In genomic region chr6:105568751-105569150, GRCh38 we compare ENCODE assay signal across 31 cellular contexts.
"Had no signal": no experiment of that assay in that cellular context is flagged by ENCODE, and none has a peak within 500 bp of the region (broad histone marks: within the 10 kb centered on the region; RNA-seq: fewer than 3 reads in every experiment).

No MANE protein-coding gene starts in this region.

- H3K4me3 ChIP-seq: ascending aorta, cardiac muscle cell had no signal

- ATAC-seq: activated CD4-positive, alpha-beta T cell treated with anti-CD3 and anti-CD28 coated beads for 36 hours; activated CD4-positive, CD25-positive, alpha-beta regulatory T cell treated with anti-CD3 and anti-CD28 coated beads, Interleukin-2, amount 50 U/mL, for 24 hours; activated CD8-positive, alpha-beta memory T cell treated with anti-CD3 and anti-CD28 coated beads, Interleukin-2, amount 10 ng/mL, durations not matched to agents 7 days and 5 days; activated CD8-positive, alpha-beta T cell treated with anti-CD3 and anti-CD28 coated beads, Interleukin-2, amount 10 ng/mL, durations not matched to agents 7 days and 5 days; activated naive CD8-positive, alpha-beta T cell treated with anti-CD3 and anti-CD28 coated beads, Interleukin-2, amount 50 U/mL, for 24 hours; WTC11 had no signal

- H3K4me1 ChIP-seq: ascending aorta had no signal

- H3K9me3 ChIP-seq: ascending aorta had no signal

- H3K27me3 ChIP-seq: ascending aorta, cardiac muscle cell had no signal

- H3K36me3 ChIP-seq: ascending aorta, cardiac muscle cell, WERI-Rb-1 had no signal

- H3K27ac ChIP-seq: ascending aorta, cardiac muscle cell, WERI-Rb-1 had no signal

- DNase-seq: activated CD4-positive, alpha-beta memory T cell treated with anti-CD3 and anti-CD28 coated beads, Interleukin-2, amount 10 ng/mL, durations not matched to agents 7 days and 5 days; activated CD4-positive, alpha-beta T cell treated with anti-CD3 and anti-CD28 coated beads for 1 hour; activated CD4-positive, alpha-beta T cell treated with anti-CD3 and anti-CD28 coated beads for 36 hours; activated CD4-positive, alpha-beta T cell treated with anti-CD3 and anti-CD28 coated beads for 48 hours; activated CD4-positive, alpha-beta T cell treated with anti-CD3 and anti-CD28 coated beads, Interleukin-2, amount 10 ng/mL, durations not matched to agents 7 days and 5 days; activated CD4-positive, alpha-beta T cell treated with anti-CD3 and anti-CD28 coated beads, Interleukin-2, amount 50 U/mL, for 48 hours; activated CD4-positive, CD25-positive, alpha-beta regulatory T cell; activated CD8-positive, alpha-beta memory T cell treated with anti-CD3 and anti-CD28 coated beads for 24 hours; activated CD8-positive, alpha-beta memory T cell treated with anti-CD3 and anti-CD28 coated beads, Interleukin-2, amount 10 ng/mL, durations not matched to agents 7 days and 5 days; activated CD8-positive, alpha-beta memory T cell treated with anti-CD3 and anti-CD28 coated beads, Interleukin-2, amount 50 U/mL, for 48 hours; activated CD8-positive, alpha-beta T cell treated with anti-CD3 and anti-CD28 coated beads, Interleukin-2, amount 10 ng/mL, durations not matched to agents 7 days and 5 days; activated effector memory CD4-positive, alpha-beta T cell treated with Interleukin-2 at 50 U/mL for 16 hours; activated gamma-delta T cell; activated naive CD4-positive, alpha-beta T cell treated with anti-CD3 and anti-CD28 coated beads, Interleukin-2, amount 10 ng/mL, durations not matched to agents 7 days and 5 days; activated naive CD4-positive, alpha-beta T cell treated with Interleukin-2 at 50 U/mL for 16 hours; activated naive CD8-positive, alpha-beta T cell treated with anti-CD3 and anti-CD28 coated beads, Interleukin-2, amount 10 ng/mL, durations not matched to agents 7 days and 5 days; activated naive CD8-positive, alpha-beta T cell treated with anti-CD3 and anti-CD28 coated beads, Interleukin-2, amount 50 U/mL, for 24 hours; activated T-cell treated with anti-CD3 and anti-CD28 coated beads, Interleukin-2, amount 50 U/mL, for 24 hours; activated T-cell treated with anti-CD3 and anti-CD28 coated beads, Interleukin-2, amount 50 U/mL, for 48 hours; amygdala; anterior cingulate cortex; caudate nucleus; cerebellar nuclear complex; T-helper 1 cell; T-helper 2 cell; T-helper 9 cell; WERI-Rb-1 had no signal
